Comparison of ENCODE assay signal across 22 cellular contexts in the genomic region with DNA sequence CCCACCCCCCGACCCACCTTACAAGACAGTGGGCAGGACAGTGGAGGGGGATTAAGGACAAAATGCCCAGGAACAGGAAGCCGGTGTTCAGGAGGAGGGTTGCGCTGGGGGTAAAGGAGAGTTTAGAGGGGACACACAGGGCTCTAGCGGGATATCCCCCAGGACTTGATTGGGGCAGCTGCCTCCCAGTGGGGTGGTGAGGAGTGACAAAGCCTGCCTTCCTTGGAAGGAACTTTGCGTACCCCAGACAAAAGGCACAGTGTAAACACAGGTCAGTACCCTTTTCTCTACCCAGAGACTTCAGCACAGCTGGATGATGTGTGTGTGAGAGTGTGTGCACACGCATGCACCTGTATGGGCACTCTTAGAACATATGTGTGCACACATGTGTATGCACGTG. TPM values are rescaled to one million over a fixed set of nuclear protein-coding genes. Genes with fewer than 3 reads are reported as not detected.
DNase-seq lines count a peak whose midpoint lies in the region; ATAC-seq, FAIRE-seq and TF ChIP-seq lines count a peak whose summit lies in the region.
"Had no signal": no experiment of that assay in that cellular context is flagged by ENCODE, and none has a peak within 500 bp of the region (broad histone marks: within the 10 kb centered on the region; RNA-seq: fewer than 3 reads in every experiment).

No MANE protein-coding gene starts in this region.

- H3K4me3 ChIP-seq in left ventricle myocardium inferior (no peak overlapping the region), kidney (ENCODE audit: low read length in 2 of 2) (no peak overlapping the region)
- H3K4me3 ChIP-seq: GM12878, GM23248 had no signal

- ATAC-seq in Right ventricle myocardium superior (ENCODE audit: poor library complexity) (no peak), WTC11 (peak; percentile 52), HG03108 (IDR thresholded peaks at IDR 0.05; ENCODE audit: unreplicated experiment) (no peak), HG03432 (IDR thresholded peaks at IDR 0.05; ENCODE audit: unreplicated experiment) (no peak), GM19452 (IDR thresholded peaks at IDR 0.05; ENCODE audit: unreplicated experiment) (no peak)

- DNase-seq in left ventricle myocardium inferior, result no peak
- no peak for DNase-seq in Right ventricle myocardium superior
- no peak for DNase-seq in WTC11 (ENCODE audit: low spot score)
- DNase-seq in nephron progenitor cell, result no peak
- DNase-seq in kidney, result no peak
- DNase-seq: 8988T; C1 segment of cervical spinal cord; CD4-positive, CD25-positive, alpha-beta regulatory T cell; CD8-positive, alpha-beta memory T cell; COR-L47; DMS 273 treated with DMSO at 0.1 percent for 48 hours; DMS53; DND-41; EL; GM23248; HCEC 1CT had no signal

- CTCF ChIA-PET in WTC11 (lab: Charles Lee), result interaction anchor here (1.3 to 2.4 kb wide), 4 partner anchors 80 to 113 kb away, joined by 3 to 8 read pairs (median 5); no protein-coding TSS in a partner anchor

- intact Hi-C loops in left ventricle myocardium inferior (cut with micrococcal nuclease), result no loop called here
- intact Hi-C loops in Right ventricle myocardium superior (cut with DNase I), result no loop called here
- intact Hi-C loops in kidney (cut with DNase I), result no loop called here

- H3K9ac ChIP-seq in kidney (ENCODE audit: low read length in 2 of 2), result no peak overlapping the region
- H3K9ac ChIP-seq: GM23248 had no signal

- H3K36me3 ChIP-seq in left ventricle myocardium inferior (no peaks in the 10 kb centered on the region), kidney (ENCODE audit: control insufficient read depth in 1 of 2, insufficient read depth in 2 of 2, low read length in 2 of 2) (no peaks in the 10 kb centered on the region)

- H3K4me1 ChIP-seq in left ventricle myocardium inferior, result peaks cover 19% of the 10 kb centered on the region
- no peaks in the 10 kb centered on the region for H3K4me1 ChIP-seq in kidney (ENCODE audit: control insufficient read depth in 1 of 2, insufficient read depth in 1 of 2, low read depth in 1 of 2, low read length in 2 of 2)

- H3K27me3 ChIP-seq in left ventricle myocardium inferior (ENCODE audit: low read depth), result no peaks in the 10 kb centered on the region

- POLR2A ChIA-PET in WTC11 (lab: Charles Lee), result no interaction called here

- no peak overlapping the region for H3K27ac Mint-ChIP-seq in WTC11
- H3K27ac Mint-ChIP-seq in nephron progenitor cell, result peak overlapping the region; percentile 18
- H3K27ac Mint-ChIP-seq: CD4-positive, CD25-positive, alpha-beta regulatory T cell had no signal

- H3K4me3 Mint-ChIP-seq in WTC11 (no peak overlapping the region), nephron progenitor cell (no peak overlapping the region)
- H3K4me3 Mint-ChIP-seq: CD4-positive, CD25-positive, alpha-beta regulatory T cell; CD8-positive, alpha-beta memory T cell had no signal

- H3K27me3 Mint-ChIP-seq in WTC11 (ENCODE audit: low read depth), result no peaks in the 10 kb centered on the region; the same call in 1 of the 2 replicates
- H3K27me3 Mint-ChIP-seq in nephron progenitor cell (ENCODE audit: low read depth, poor library complexity), result peaks cover 3% of the 10 kb centered on the region
- H3K27me3 Mint-ChIP-seq: CD4-positive, CD25-positive, alpha-beta regulatory T cell had no signal

- peaks cover 18% of the 10 kb centered on the region for H3K4me1 Mint-ChIP-seq in WTC11
- peaks cover 49% of the 10 kb centered on the region for H3K4me1 Mint-ChIP-seq in nephron progenitor cell
- H3K4me1 Mint-ChIP-seq: CD4-positive, CD25-positive, alpha-beta regulatory T cell; CD8-positive, alpha-beta memory T cell had no signal

- no peaks in the 10 kb centered on the region for H3K9me3 ChIP-seq in left ventricle myocardium inferior (replicated peaks)
- no peaks in the 10 kb centered on the region for H3K9me3 ChIP-seq in kidney (ENCODE audit: control insufficient read depth in 1 of 2, low read length in 2 of 2)

- TF ChIP-seq CTCF in left ventricle myocardium inferior (IDR thresholded peaks at IDR 0.05; ENCODE audit: borderline replicate concordance) (no peak), WTC11 (IDR thresholded peaks at IDR 0.05) (no peak), nephron progenitor cell (IDR thresholded peaks at IDR 0.05) (no peak), kidney (IDR thresholded peaks at IDR 0.05; ENCODE audit: borderline replicate concordance, extremely low read depth, insufficient read depth) (no peak)

- H3K27ac ChIP-seq in left ventricle myocardium inferior (replicated peaks), result peak overlapping the region; percentile 2
- H3K27ac ChIP-seq in kidney (ENCODE audit: low read depth in 2 of 2, low read length in 2 of 2), result no peak overlapping the region
- H3K27ac ChIP-seq: GM23248 had no signal

- H3K9me3 Mint-ChIP-seq in WTC11 (peaks cover 8% of the 10 kb centered on the region), nephron progenitor cell (peaks cover 6% of the 10 kb centered on the region)
- H3K9me3 Mint-ChIP-seq: CD4-positive, CD25-positive, alpha-beta regulatory T cell; CD8-positive, alpha-beta memory T cell had no signal

- H3K36me3 Mint-ChIP-seq in WTC11, result peaks cover 4% of the 10 kb centered on the region; the same call in 1 of the 2 replicates
- H3K36me3 Mint-ChIP-seq in nephron progenitor cell (ENCODE audit: low read depth), result peaks cover 5% of the 10 kb centered on the region
- H3K36me3 Mint-ChIP-seq: CD4-positive, CD25-positive, alpha-beta regulatory T cell; CD8-positive, alpha-beta memory T cell had no signal

- FAIRE-seq in kidney (lab: Jason Lieb, UNC), result no peak
- FAIRE-seq: GM19239, H54 had no signal

TF ChIP-seq in WTC11, 78 proteins besides CTCF, POLR2A, EP300 and RAD21 (continues in another document):
- no peak for TF ChIP-seq ZNF423 (CRISPR knock-in tag; IDR thresholded peaks at IDR 0.05)
- TF ChIP-seq, protein P1, sequence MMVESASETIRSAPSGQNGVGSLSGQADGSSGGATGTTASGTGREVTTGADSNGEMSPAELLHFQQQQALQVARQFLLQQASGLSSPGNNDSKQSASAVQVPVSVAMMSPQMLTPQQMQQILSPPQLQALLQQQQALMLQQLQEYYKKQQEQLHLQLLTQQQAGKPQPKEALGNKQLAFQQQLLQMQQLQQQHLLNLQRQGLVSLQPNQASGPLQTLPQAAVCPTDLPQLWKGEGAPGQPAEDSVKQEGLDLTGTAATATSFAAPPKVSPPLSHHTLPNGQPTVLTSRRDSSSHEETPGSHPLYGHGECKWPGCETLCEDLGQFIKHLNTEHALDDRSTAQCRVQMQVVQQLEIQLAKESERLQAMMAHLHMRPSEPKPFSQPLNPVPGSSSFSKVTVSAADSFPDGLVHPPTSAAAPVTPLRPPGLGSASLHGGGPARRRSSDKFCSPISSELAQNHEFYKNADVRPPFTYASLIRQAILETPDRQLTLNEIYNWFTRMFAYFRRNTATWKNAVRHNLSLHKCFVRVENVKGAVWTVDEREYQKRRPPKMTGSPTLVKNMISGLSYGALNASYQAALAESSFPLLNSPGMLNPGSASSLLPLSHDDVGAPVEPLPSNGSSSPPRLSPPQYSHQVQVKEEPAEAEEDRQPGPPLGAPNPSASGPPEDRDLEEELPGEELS (CRISPR knock-in tag; IDR thresholded peaks at IDR 0.05), result no peak
- TF ChIP-seq FOXP1 (CRISPR knock-in tag; IDR thresholded peaks at IDR 0.05; ENCODE audit: borderline replicate concordance), result no peak
- no peak for TF ChIP-seq NR3C1 (CRISPR knock-in tag; conservative IDR thresholded peaks at IDR 0.05; ENCODE audit: low read depth)
- TF ChIP-seq, protein P2, sequence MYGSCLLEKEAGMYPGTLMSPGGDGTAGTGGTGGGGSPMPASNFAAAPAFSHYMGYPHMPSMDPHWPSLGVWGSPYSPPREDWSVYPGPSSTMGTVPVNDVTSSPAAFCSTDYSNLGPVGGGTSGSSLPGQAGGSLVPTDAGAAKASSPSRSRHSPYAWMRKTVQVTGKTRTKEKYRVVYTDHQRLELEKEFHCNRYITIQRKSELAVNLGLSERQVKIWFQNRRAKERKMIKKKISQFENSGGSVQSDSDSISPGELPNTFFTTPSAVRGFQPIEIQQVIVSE (CRISPR knock-in tag; IDR thresholded peaks at IDR 0.05; ENCODE audit: borderline replicate concordance), result no peak
- TF ChIP-seq, protein P3, sequence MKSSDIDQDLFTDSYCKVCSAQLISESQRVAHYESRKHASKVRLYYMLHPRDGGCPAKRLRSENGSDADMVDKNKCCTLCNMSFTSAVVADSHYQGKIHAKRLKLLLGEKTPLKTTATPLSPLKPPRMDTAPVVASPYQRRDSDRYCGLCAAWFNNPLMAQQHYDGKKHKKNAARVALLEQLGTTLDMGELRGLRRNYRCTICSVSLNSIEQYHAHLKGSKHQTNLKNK (CRISPR knock-in tag; IDR thresholded peaks at IDR 0.05), result no peak
- TF ChIP-seq ESRRA (CRISPR knock-in tag; IDR thresholded peaks at IDR 0.05; ENCODE audit: borderline replicate concordance), result no peak

RNA-seq across cellular contexts. Expression of a gene that starts 51.7 kb away (rescaled TPM):
- total RNA-seq in left ventricle myocardium inferior (23.5 TPM), Right ventricle myocardium superior (18.5 TPM), WTC11 (2021) (9.3 to 14.8 TPM (median 9.6 TPM) in 3 replicates), kidney (25.4 TPM)
- polyA plus RNA-seq in kidney (ENCODE audit: insufficient read depth, low read depth, low replicate concordance), result 28.4 TPM
